23 cellular contexts compared by ENCODE assay signal in the genomic region with DNA sequence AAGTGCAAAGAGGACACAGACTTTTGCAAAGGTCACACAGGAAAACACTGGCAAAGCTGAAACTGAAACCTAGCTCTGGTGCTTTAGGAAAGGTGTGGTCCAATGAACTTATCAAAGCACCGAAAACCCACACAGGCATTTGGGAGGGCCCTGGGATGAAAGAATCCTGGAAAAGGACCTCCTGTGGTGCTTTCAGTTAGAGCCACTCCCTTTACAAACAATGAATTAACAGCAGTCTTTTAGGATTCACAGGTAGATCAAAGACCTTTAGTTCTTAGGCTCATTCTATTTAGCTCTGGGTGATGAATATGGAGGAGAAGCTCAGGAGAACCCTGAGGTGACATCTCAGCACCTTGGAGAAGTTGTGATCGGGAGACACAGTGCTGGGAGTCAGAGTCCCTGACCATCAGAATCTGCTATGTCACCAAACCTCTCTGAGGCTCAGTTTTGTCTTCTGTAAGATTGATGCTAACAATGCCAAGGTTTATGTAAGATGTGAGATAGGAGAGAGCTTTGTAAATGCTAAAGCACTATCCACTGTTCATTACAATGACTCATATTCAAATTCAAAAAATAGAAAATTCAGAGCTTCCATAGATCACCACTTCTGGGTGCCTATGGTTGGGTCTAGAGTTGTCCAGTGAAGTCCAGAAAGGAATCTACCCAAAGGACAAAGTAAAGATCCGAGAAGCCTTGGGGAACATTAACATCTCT. TPM values are rescaled to one million over a fixed set of nuclear protein-coding genes. Genes with fewer than 3 reads are reported as not detected.
DNase-seq lines count a peak whose midpoint lies in the region; ATAC-seq and TF ChIP-seq lines count a peak whose summit lies in the region.
"Had no signal": no experiment of that assay in that cellular context is flagged by ENCODE, and none has a peak within 500 bp of the region (broad histone marks: within the 10 kb centered on the region; RNA-seq: fewer than 3 reads in every experiment).

No MANE protein-coding gene starts in this region.

- ATAC-seq in naive thymus-derived CD8-positive, alpha-beta T cell = no peak
- ATAC-seq in HG02938 (IDR thresholded peaks at IDR 0.05; ENCODE audit: unreplicated experiment) = no peak
- no peak for ATAC-seq in psoas muscle
- ATAC-seq: activated T-cell treated with anti-CD3 and anti-CD28 coated beads, Interleukin-2, amount 50 U/mL, for 4 hours; Right ventricle myocardium inferior; sciatic nerve; stimulated activated memory B cell treated with anti-CD40 and anti-IgM and Interleukin-4, amounts not matched to agents 10 μg/mL and 1 μg/mL and 100 μg/mL, for 72 hours had no signal

- no peak overlapping the region for H3K9ac ChIP-seq in HUES6 (ENCODE audit: low read length)

- H3K27me3 ChIP-seq in HUES6 (ENCODE audit: control insufficient read depth, insufficient read depth, low read length) = no peaks in the 10 kb centered on the region
- no peaks in the 10 kb centered on the region for H3K27me3 ChIP-seq in esophagus (ENCODE audit: control insufficient read depth in 1 of 2, insufficient read depth in 2 of 2, low read length in 2 of 2)
- H3K27me3 ChIP-seq in prostate gland (replicated peaks; ENCODE audit: insufficient read depth) = no peaks in the 10 kb centered on the region
- no peaks in the 10 kb centered on the region for H3K27me3 ChIP-seq in psoas muscle (ENCODE audit: insufficient read depth in 3 of 3, low read length in 2 of 3)
- H3K27me3 ChIP-seq: ascending aorta, thyroid gland had no signal

- peaks cover 4 to 12% (median 7%) of the 10 kb centered on the region in 5 donors for H3K27me3 Mint-ChIP-seq in naive thymus-derived CD8-positive, alpha-beta T cell

- POLR2A ChIA-PET in naive thymus-derived CD8-positive, alpha-beta T cell (lab: Charles Lee) = no interaction called here

- peaks cover 0 to 2% (median 0%) of the 10 kb centered on the region in 9 donors for H3K9me3 Mint-ChIP-seq in naive thymus-derived CD8-positive, alpha-beta T cell
- H3K9me3 Mint-ChIP-seq: activated naive CD4-positive, alpha-beta T cell treated with anti-CD3 and anti-CD28 coated beads for 36 hours; activated T-cell treated with anti-CD3 and anti-CD28 coated beads, Interleukin-2, amount 50 U/mL, for 4 hours; IgD-negative memory B cell; stimulated activated memory B cell treated with anti-CD40 and anti-IgM and Interleukin-4, amounts not matched to agents 10 μg/mL and 1 μg/mL and 100 μg/mL, for 72 hours had no signal

- H3K9me3 ChIP-seq in HUES6 (ENCODE audit: control insufficient read depth, insufficient read depth, low read depth, low read length) = no peaks in the 10 kb centered on the region
- no peaks in the 10 kb centered on the region for H3K9me3 ChIP-seq in esophagus (ENCODE audit: control insufficient read depth in 2 of 2, insufficient read depth in 1 of 2, low read depth in 1 of 2, low read length in 1 of 2)
- H3K9me3 ChIP-seq in prostate gland = no peaks in the 10 kb centered on the region
- no peaks in the 10 kb centered on the region for H3K9me3 ChIP-seq in psoas muscle
- H3K9me3 ChIP-seq: ascending aorta, thyroid gland had no signal

- H3K4me3 ChIP-seq in HUES6 (ENCODE audit: low read depth, low read length) (no peak overlapping the region; the same call in 1 of the 2 replicates), esophagus (ENCODE audit: low read depth in 1 of 2, low read length in 2 of 2) (no peak overlapping the region), prostate gland (no peak overlapping the region), psoas muscle (no peak overlapping the region)
- H3K4me3 ChIP-seq: ascending aorta, thyroid gland had no signal

- H3K36me3 ChIP-seq in HUES6 (ENCODE audit: control insufficient read depth, insufficient read depth, low read length) = no peaks in the 10 kb centered on the region
- H3K36me3 ChIP-seq in esophagus (ENCODE audit: control insufficient read depth in 2 of 2, insufficient read depth in 2 of 2, low read length in 1 of 2) = no peaks in the 10 kb centered on the region
- H3K36me3 ChIP-seq in prostate gland = no peaks in the 10 kb centered on the region
- H3K36me3 ChIP-seq in psoas muscle (ENCODE audit: insufficient read depth in 1 of 2, low read depth in 1 of 2) = no peaks in the 10 kb centered on the region
- H3K36me3 ChIP-seq: ascending aorta, thyroid gland had no signal

- TF ChIP-seq POLR2A in prostate gland (IDR thresholded peaks at IDR 0.05) = no peak

- H3K4me1 ChIP-seq in HUES6 (ENCODE audit: control insufficient read depth, insufficient read depth, low read length) = peaks cover 29% of the 10 kb centered on the region
- peaks cover 4 to 7% of the 10 kb centered on the region in 2 donors for H3K4me1 ChIP-seq in esophagus (ENCODE audit: control insufficient read depth in 2 of 2, insufficient read depth in 2 of 2, low read length in 1 of 2)
- peaks cover 5% of the 10 kb centered on the region for H3K4me1 ChIP-seq in prostate gland (replicated peaks)
- H3K4me1 ChIP-seq in psoas muscle = no peaks in the 10 kb centered on the region
- H3K4me1 ChIP-seq: ascending aorta, thyroid gland had no signal

- H3K4me1 Mint-ChIP-seq in naive thymus-derived CD8-positive, alpha-beta T cell = no peaks in the 10 kb centered on the region
- H3K4me1 Mint-ChIP-seq: immature natural killer cell; stimulated activated memory B cell treated with anti-CD40 and anti-IgM and Interleukin-4, amounts not matched to agents 10 μg/mL and 1 μg/mL and 100 μg/mL, for 72 hours had no signal

- no peak overlapping the region for H3K27ac Mint-ChIP-seq in naive thymus-derived CD8-positive, alpha-beta T cell
- H3K27ac Mint-ChIP-seq: activated naive CD4-positive, alpha-beta T cell treated with anti-CD3 and anti-CD28 coated beads for 36 hours; IgD-negative memory B cell; immature natural killer cell; stimulated activated memory B cell treated with anti-CD40 and anti-IgM and Interleukin-4, amounts not matched to agents 10 μg/mL and 1 μg/mL and 100 μg/mL, for 72 hours had no signal

- no peak for TF ChIP-seq CTCF in prostate gland (IDR thresholded peaks at IDR 0.05)
- TF ChIP-seq CTCF in psoas muscle (IDR thresholded peaks at IDR 0.05) = no peak

- no peak overlapping the region for H3K4me3 Mint-ChIP-seq in naive thymus-derived CD8-positive, alpha-beta T cell
- H3K4me3 Mint-ChIP-seq: activated naive CD4-positive, alpha-beta T cell treated with anti-CD3 and anti-CD28 coated beads for 36 hours; activated T-cell treated with anti-CD3 and anti-CD28 coated beads, Interleukin-2, amount 50 U/mL, for 4 hours; IgD-negative memory B cell; immature natural killer cell; stimulated activated memory B cell treated with anti-CD40 and anti-IgM and Interleukin-4, amounts not matched to agents 10 μg/mL and 1 μg/mL and 100 μg/mL, for 72 hours had no signal

- DNase-seq in OCI-M1 (lab: John Stamatoyannopoulos, UW) (peak; percentile 20), prostate gland (ENCODE audit: low spot score) (no peak), psoas muscle (no peak)
- no peak for DNase-seq in naive thymus-derived CD8-positive, alpha-beta T cell
- DNase-seq: activated naive CD4-positive, alpha-beta T cell treated with anti-CD3 and anti-CD28 coated beads for 36 hours; activated T-cell treated with anti-CD3 and anti-CD28 coated beads, Interleukin-2, amount 50 U/mL, for 4 hours; AML-193; effector memory CD4-positive, alpha-beta T cell; head of caudate nucleus; immature natural killer cell; NCI-H187 treated with DMSO at 0.1 percent for 48 hours; NCI-H446; occipital lobe; SW 1271; thyroid gland had no signal

- H3K36me3 Mint-ChIP-seq in naive thymus-derived CD8-positive, alpha-beta T cell = no peaks in the 10 kb centered on the region
- H3K36me3 Mint-ChIP-seq: IgD-negative memory B cell; immature natural killer cell; stimulated activated memory B cell treated with anti-CD40 and anti-IgM and Interleukin-4, amounts not matched to agents 10 μg/mL and 1 μg/mL and 100 μg/mL, for 72 hours had no signal

- H3K27ac ChIP-seq in HUES6 (ENCODE audit: low read depth, low read length) = peak overlapping the region; percentile 71; the same call in 1 of the 2 replicates
- H3K27ac ChIP-seq in esophagus (ENCODE audit: low read depth in 2 of 2, low read length in 1 of 2) = peak overlapping the region; percentile 85 to 92
- peak overlapping the region; percentile 20 to 34 for H3K27ac ChIP-seq in prostate gland
- H3K27ac ChIP-seq in psoas muscle = no peak overlapping the region
- H3K27ac ChIP-seq: ascending aorta, thyroid gland had no signal

- 46 to 52% methylated on average over 3 of the region's 3 CpGs for WGBS in esophagus, 2 donors
- WGBS in prostate gland = 51% methylated on average over 3 of the region's 3 CpGs
- WGBS in psoas muscle, 3 donors = 71 to 77% (median 73%) methylated on average over 3 of the region's 3 CpGs

- intact Hi-C loops in prostate gland (cut with DNase I) (no loop called here), psoas muscle (cut with DNase I) (no loop called here)

RNA-seq across cellular contexts. Expression of gene VSNL1, which starts 39.3 kb away (rescaled TPM):
- polyA plus RNA-seq in esophagus (10 to 100 TPM; 35.7 to 47.2 TPM), psoas muscle (under 1 TPM in 2 of 3 donors, not detected in 1; 0.05 to 0.52 TPM)
- total RNA-seq in prostate gland (10 to 100 TPM in 1 of 2 donors, 1 to 10 TPM in 1; 4.4 to 11.7 TPM), psoas muscle (under 1 TPM in 2 of 4 donors, not detected in 2; 0.12 to 0.27 TPM)
- not detected for total RNA-seq in naive thymus-derived CD8-positive, alpha-beta T cell
- polyA plus RNA-seq in naive thymus-derived CD8-positive, alpha-beta T cell = not detected
- total RNA-seq: activated naive CD4-positive, alpha-beta T cell treated with anti-CD3 and anti-CD28 coated beads for 36 hours; activated T-cell treated with anti-CD3 and anti-CD28 coated beads, Interleukin-2, amount 50 U/mL, for 4 hours; ascending aorta had no signal
- polyA plus RNA-seq: IgD-negative memory B cell, immature natural killer cell had no signal

Comparison
In these comparisons a context has a peak if more than half of its experiments do, and no peak if none do; other contexts are left out.
1. RNA of gene VSNL1, which starts 39.3 kb away (total RNA-seq): 4.4 to 11.7 TPM in prostate gland; 0.12 to 0.27 TPM in psoas muscle and not detected in naive thymus-derived CD8-positive, alpha-beta T cell; every median in the first group is over 4 times any median in the second.